In genomic region chr6:6319947-6320811, GRCh38 we compare ENCODE assay signal across 8 cellular contexts. TPM values are rescaled to one million over a fixed set of nuclear protein-coding genes. Genes with fewer than 3 reads are reported as not detected.
DNase-seq lines count a peak whose midpoint lies in the region; ATAC-seq and TF ChIP-seq lines count a peak whose summit lies in the region.

Gene F13A1, minus strand, starts transcription at chr6:6320662. Its CDS starts 1,998 bp downstream, at chr6:6318664.

- H3K4me3 ChIP-seq in coronary artery: peak within 1 kb of the TSS; percentile 64
- no peak within 1 kb of the TSS for H3K4me3 ChIP-seq in mucosa of descending colon
- no peak within 1 kb of the TSS for H3K4me3 ChIP-seq in uterus

- H3K27ac ChIP-seq in coronary artery (peak within 1 kb of the TSS in 1 of 2 donors; percentile 71), uterus (no peak within 1 kb of the TSS)

- H3K36me3 ChIP-seq in mucosa of descending colon (ENCODE audit: low read depth) (no peaks in the 10 kb centered on the region), uterus (no peaks in the 10 kb centered on the region)

- CTCF ChIA-PET in activated CD8-positive, alpha-beta T cell treated with anti-CD3 and anti-CD28 coated beads, Interleukin-2, amount 10 ng/mL, durations not matched to agents 7 days and 5 days (lab: Charles Lee): no interaction called here
- CTCF ChIA-PET in activated CD8-positive, alpha-beta T cell treated with anti-CD3 and anti-CD28 coated beads for 36 hours (lab: Charles Lee): no interaction called here
- CTCF ChIA-PET in GM10248 (lab: Yijun Ruan, JAX): interaction anchor here (1.0 kb wide), 1 partner anchor 12 kb away, joined by 3 read pairs; no protein-coding TSS in a partner anchor

- H3K4me1 Mint-ChIP-seq in activated CD8-positive, alpha-beta T cell treated with anti-CD3 and anti-CD28 coated beads, Interleukin-2, amount 10 ng/mL, durations not matched to agents 7 days and 5 days (ENCODE audit: low read depth): no peaks in the 10 kb centered on the region
- no peaks in the 10 kb centered on the region for H3K4me1 Mint-ChIP-seq in activated CD8-positive, alpha-beta T cell treated with anti-CD3 and anti-CD28 coated beads for 36 hours (ENCODE audit: low read depth)

- no peak for ATAC-seq in activated CD8-positive, alpha-beta T cell treated with anti-CD3 and anti-CD28 coated beads, Interleukin-2, amount 10 ng/mL, durations not matched to agents 7 days and 5 days
- ATAC-seq in activated CD8-positive, alpha-beta T cell treated with anti-CD3 and anti-CD28 coated beads for 36 hours: no peak
- peak; percentile 36 for ATAC-seq in mucosa of descending colon

- H3K27me3 Mint-ChIP-seq in activated CD8-positive, alpha-beta T cell treated with anti-CD3 and anti-CD28 coated beads, Interleukin-2, amount 10 ng/mL, durations not matched to agents 7 days and 5 days (ENCODE audit: low read depth): peaks cover 42% of the 10 kb centered on the region
- H3K27me3 Mint-ChIP-seq in activated CD8-positive, alpha-beta T cell treated with anti-CD3 and anti-CD28 coated beads for 36 hours: peaks cover 41% of the 10 kb centered on the region

- no peak within 1 kb of the TSS for H3K27ac Mint-ChIP-seq in activated CD8-positive, alpha-beta T cell treated with anti-CD3 and anti-CD28 coated beads, Interleukin-2, amount 10 ng/mL, durations not matched to agents 7 days and 5 days
- H3K27ac Mint-ChIP-seq in activated CD8-positive, alpha-beta T cell treated with anti-CD3 and anti-CD28 coated beads for 36 hours: no peak within 1 kb of the TSS

- H3K9me3 ChIP-seq in mucosa of descending colon (no peaks in the 10 kb centered on the region), uterus (no peaks in the 10 kb centered on the region)

- peak; percentile 17 for DNase-seq in activated CD8-positive, alpha-beta T cell treated with anti-CD3 and anti-CD28 coated beads, Interleukin-2, amount 10 ng/mL, durations not matched to agents 7 days and 5 days
- no peak for DNase-seq in activated CD8-positive, alpha-beta T cell treated with anti-CD3 and anti-CD28 coated beads for 36 hours
- DNase-seq in coronary artery (ENCODE audit: low spot score): no peak
- peak in 2 of 3 donors; percentile 13 to 53 for DNase-seq in mucosa of descending colon
- DNase-seq in uterus: no peak
- no peak for DNase-seq in GM10248 (ENCODE audit: extremely low spot score)
- no peak for DNase-seq in NCI-H2196 (lab: John Stamatoyannopoulos, UW; ENCODE audit: unreplicated experiment)
- DNase-seq in DMS79 (lab: John Stamatoyannopoulos, UW): no peak

- no peak for TF ChIP-seq POLR2A in uterus (IDR thresholded peaks at IDR 0.05)

- H3K9me3 Mint-ChIP-seq in activated CD8-positive, alpha-beta T cell treated with anti-CD3 and anti-CD28 coated beads, Interleukin-2, amount 10 ng/mL, durations not matched to agents 7 days and 5 days (ENCODE audit: insufficient read depth): no peaks in the 10 kb centered on the region
- no peaks in the 10 kb centered on the region for H3K9me3 Mint-ChIP-seq in activated CD8-positive, alpha-beta T cell treated with anti-CD3 and anti-CD28 coated beads for 36 hours

- peaks cover 0 to 4% of the 10 kb centered on the region in 2 donors for H3K27me3 ChIP-seq in uterus

- H3K4me1 ChIP-seq in mucosa of descending colon (ENCODE audit: low read depth) (no peaks in the 10 kb centered on the region), uterus (no peaks in the 10 kb centered on the region)

- no peak within 1 kb of the TSS for H3K4me3 Mint-ChIP-seq in activated CD8-positive, alpha-beta T cell treated with anti-CD3 and anti-CD28 coated beads, Interleukin-2, amount 10 ng/mL, durations not matched to agents 7 days and 5 days
- H3K4me3 Mint-ChIP-seq in activated CD8-positive, alpha-beta T cell treated with anti-CD3 and anti-CD28 coated beads for 36 hours: no peak within 1 kb of the TSS

- H3K36me3 Mint-ChIP-seq in activated CD8-positive, alpha-beta T cell treated with anti-CD3 and anti-CD28 coated beads, Interleukin-2, amount 10 ng/mL, durations not matched to agents 7 days and 5 days (ENCODE audit: low read depth): no peaks in the 10 kb centered on the region
- no peaks in the 10 kb centered on the region for H3K36me3 Mint-ChIP-seq in activated CD8-positive, alpha-beta T cell treated with anti-CD3 and anti-CD28 coated beads for 36 hours (ENCODE audit: low read depth)

- POLR2A ChIA-PET in activated CD8-positive, alpha-beta T cell treated with anti-CD3 and anti-CD28 coated beads, Interleukin-2, amount 10 ng/mL, durations not matched to agents 7 days and 5 days (lab: Charles Lee): no interaction called here
- POLR2A ChIA-PET in activated CD8-positive, alpha-beta T cell treated with anti-CD3 and anti-CD28 coated beads for 36 hours (lab: Charles Lee): interaction anchor here (0.7 kb wide), 1 partner anchor 19 kb away, joined by 4 read pairs; no protein-coding TSS in a partner anchor
- POLR2A ChIA-PET in GM10248 (lab: Yijun Ruan, JAX): no interaction called here

- TF ChIP-seq CTCF in activated CD8-positive, alpha-beta T cell treated with anti-CD3 and anti-CD28 coated beads for 36 hours (IDR thresholded peaks at IDR 0.05): no peak
- no peak for TF ChIP-seq CTCF in coronary artery (IDR thresholded peaks at IDR 0.05)
- TF ChIP-seq CTCF in mucosa of descending colon (IDR thresholded peaks at IDR 0.05): no peak
- TF ChIP-seq CTCF in uterus (IDR thresholded peaks at IDR 0.05): no peak
- TF ChIP-seq CTCF in GM10248 (IDR thresholded peaks at IDR 0.05; ENCODE audit: control extremely low read depth, extremely low read depth, low read depth, missing control alignments): no peak

- intact Hi-C loops in activated CD8-positive, alpha-beta T cell treated with anti-CD3 and anti-CD28 coated beads for 36 hours (cut with micrococcal nuclease): no loop called here
- intact Hi-C loops in mucosa of descending colon (cut with DNase I, micrococcal nuclease): no loop called here
- intact Hi-C loops in uterus (cut with DNase I; ENCODE audit: low total_unique reads): no loop called here

RNA-seq across cellular contexts. Expression of gene F13A1, which starts in this region (rescaled TPM):
- total RNA-seq in activated CD8-positive, alpha-beta T cell treated with anti-CD3 and anti-CD28 coated beads, Interleukin-2, amount 10 ng/mL, durations not matched to agents 7 days and 5 days: not detected
- not detected for total RNA-seq in activated CD8-positive, alpha-beta T cell treated with anti-CD3 and anti-CD28 coated beads for 36 hours
- total RNA-seq in mucosa of descending colon (100 to 1,000 TPM in 1 of 3 donors, 10 to 100 TPM in 2; 11.8 to 134 (median 96.5) TPM), uterus (10 to 100 TPM in 3 of 4 donors, 1 to 10 TPM in 1; 4.1 to 90.6 (median 57.8) TPM)

Comparison
In these comparisons a context has a peak if more than half of its experiments do, and no peak if none do; other contexts are left out.
1. RNA of gene F13A1 (total RNA-seq): 11.8 to 134 TPM in mucosa of descending colon and 4.1 to 90.6 TPM in uterus; not detected in activated CD8-positive, alpha-beta T cell treated with anti-CD3 and anti-CD28 coated beads, Interleukin-2, amount 10 ng/mL, durations not matched to agents 7 days and 5 days and not detected in activated CD8-positive, alpha-beta T cell treated with anti-CD3 and anti-CD28 coated beads for 36 hours; every median in the first group is over 4 times any median in the second.
2. Peak in DNase-seq in activated CD8-positive, alpha-beta T cell treated with anti-CD3 and anti-CD28 coated beads, Interleukin-2, amount 10 ng/mL, durations not matched to agents 7 days and 5 days; RNA of the gene not detected or under 1 TPM.
3. DNase-seq: peak in mucosa of descending colon (2 of 3); none in activated CD8-positive, alpha-beta T cell treated with anti-CD3 and anti-CD28 coated beads for 36 hours (single experiment), coronary artery (single experiment), uterus (0 of 2), GM10248 (single experiment), NCI-H2196 (single experiment) and DMS79 (single experiment).